In genomic region chr4:139265654-139266053, GRCh38 we compare ENCODE assay signal across 2 cellular contexts.
TF ChIP-seq lines count a peak whose summit lies in the region.

No MANE protein-coding gene starts in this region.

TF ChIP-seq in HepG2, 621 proteins besides CTCF, POLR2A, EP300 and RAD21:
- TF ChIP-seq ZNF792 (CRISPR knock-in tag; IDR thresholded peaks at IDR 0.05) (no peak), SOX13 (IDR thresholded peaks at IDR 0.05) (no peak), SOX13 (CRISPR knock-in tag; conservative IDR thresholded peaks at IDR 0.05 in 1 of 2, IDR thresholded peaks at IDR 0.05 in 1 of 2) (peak in 1 of 2 experiments; percentile 77; a peak in 2 of 4 replicates), SNAPC2 (CRISPR knock-in tag; IDR thresholded peaks at IDR 0.05) (no peak), MED1 (CRISPR knock-in tag; IDR thresholded peaks at IDR 0.05) (no peak), NFATC3 (CRISPR knock-in tag; IDR thresholded peaks at IDR 0.05) (no peak), PHF8 (CRISPR knock-in tag; IDR thresholded peaks at IDR 0.05) (no peak)
- TF ChIP-seq, protein P1, sequence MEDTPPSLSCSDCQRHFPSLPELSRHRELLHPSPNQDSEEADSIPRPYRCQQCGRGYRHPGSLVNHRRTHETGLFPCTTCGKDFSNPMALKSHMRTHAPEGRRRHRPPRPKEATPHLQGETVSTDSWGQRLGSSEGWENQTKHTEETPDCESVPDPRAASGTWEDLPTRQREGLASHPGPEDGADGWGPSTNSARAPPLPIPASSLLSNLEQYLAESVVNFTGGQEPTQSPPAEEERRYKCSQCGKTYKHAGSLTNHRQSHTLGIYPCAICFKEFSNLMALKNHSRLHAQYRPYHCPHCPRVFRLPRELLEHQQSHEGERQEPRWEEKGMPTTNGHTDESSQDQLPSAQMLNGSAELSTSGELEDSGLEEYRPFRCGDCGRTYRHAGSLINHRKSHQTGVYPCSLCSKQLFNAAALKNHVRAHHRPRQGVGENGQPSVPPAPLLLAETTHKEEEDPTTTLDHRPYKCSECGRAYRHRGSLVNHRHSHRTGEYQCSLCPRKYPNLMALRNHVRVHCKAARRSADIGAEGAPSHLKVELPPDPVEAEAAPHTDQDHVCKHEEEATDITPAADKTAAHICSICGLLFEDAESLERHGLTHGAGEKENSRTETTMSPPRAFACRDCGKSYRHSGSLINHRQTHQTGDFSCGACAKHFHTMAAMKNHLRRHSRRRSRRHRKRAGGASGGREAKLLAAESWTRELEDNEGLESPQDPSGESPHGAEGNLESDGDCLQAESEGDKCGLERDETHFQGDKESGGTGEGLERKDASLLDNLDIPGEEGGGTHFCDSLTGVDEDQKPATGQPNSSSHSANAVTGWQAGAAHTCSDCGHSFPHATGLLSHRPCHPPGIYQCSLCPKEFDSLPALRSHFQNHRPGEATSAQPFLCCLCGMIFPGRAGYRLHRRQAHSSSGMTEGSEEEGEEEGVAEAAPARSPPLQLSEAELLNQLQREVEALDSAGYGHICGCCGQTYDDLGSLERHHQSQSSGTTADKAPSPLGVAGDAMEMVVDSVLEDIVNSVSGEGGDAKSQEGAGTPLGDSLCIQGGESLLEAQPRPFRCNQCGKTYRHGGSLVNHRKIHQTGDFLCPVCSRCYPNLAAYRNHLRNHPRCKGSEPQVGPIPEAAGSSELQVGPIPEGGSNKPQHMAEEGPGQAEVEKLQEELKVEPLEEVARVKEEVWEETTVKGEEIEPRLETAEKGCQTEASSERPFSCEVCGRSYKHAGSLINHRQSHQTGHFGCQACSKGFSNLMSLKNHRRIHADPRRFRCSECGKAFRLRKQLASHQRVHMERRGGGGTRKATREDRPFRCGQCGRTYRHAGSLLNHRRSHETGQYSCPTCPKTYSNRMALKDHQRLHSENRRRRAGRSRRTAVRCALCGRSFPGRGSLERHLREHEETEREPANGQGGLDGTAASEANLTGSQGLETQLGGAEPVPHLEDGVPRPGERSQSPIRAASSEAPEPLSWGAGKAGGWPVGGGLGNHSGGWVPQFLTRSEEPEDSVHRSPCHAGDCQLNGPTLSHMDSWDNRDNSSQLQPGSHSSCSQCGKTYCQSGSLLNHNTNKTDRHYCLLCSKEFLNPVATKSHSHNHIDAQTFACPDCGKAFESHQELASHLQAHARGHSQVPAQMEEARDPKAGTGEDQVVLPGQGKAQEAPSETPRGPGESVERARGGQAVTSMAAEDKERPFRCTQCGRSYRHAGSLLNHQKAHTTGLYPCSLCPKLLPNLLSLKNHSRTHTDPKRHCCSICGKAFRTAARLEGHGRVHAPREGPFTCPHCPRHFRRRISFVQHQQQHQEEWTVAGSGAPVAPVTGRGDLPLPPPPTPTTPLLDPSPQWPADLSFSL (CRISPR knock-in tag; IDR thresholded peaks at IDR 0.05) = no peak

TF ChIP-seq in GM12878, 131 proteins besides CTCF, POLR2A, EP300 and RAD21:
- TF ChIP-seq IKZF2 (IDR thresholded peaks at IDR 0.05) (no peak), PAX5 (IDR thresholded peaks at IDR 0.05; ENCODE audit: borderline replicate concordance, low read depth, low read length) (no peak), CEBPZ (IDR thresholded peaks at IDR 0.05; ENCODE audit: low read depth, low read length) (no peak), TAF1 (IDR thresholded peaks at IDR 0.05; ENCODE audit: borderline replicate concordance, low read depth, low read length) (no peak), GATAD2B (conservative IDR thresholded peaks at IDR 0.05; ENCODE audit: low read depth) (no peak), ZNF207 (IDR thresholded peaks at IDR 0.05; ENCODE audit: borderline replicate concordance) (no peak), CHD4 (IDR thresholded peaks at IDR 0.05) (no peak), CREB1 (IDR thresholded peaks at IDR 0.05; ENCODE audit: low read depth) (no peak), FOXK2 (IDR thresholded peaks at IDR 0.05) (no peak), ZNF622 (IDR thresholded peaks at IDR 0.05) (no peak), GABPA (IDR thresholded peaks at IDR 0.05; ENCODE audit: low read depth) (no peak), PBX3 (IDR thresholded peaks at IDR 0.05; ENCODE audit: insufficient replicate concordance, low read depth, low read length) (no peak)
